In genomic region chr12:64120568-64120967, GRCh38 we compare ENCODE assay signal across 14 cellular contexts.
DNase-seq lines count a peak whose midpoint lies in the region; ATAC-seq, FAIRE-seq and TF ChIP-seq lines count a peak whose summit lies in the region.
"Had no signal": no experiment of that assay in that cellular context is flagged by ENCODE, and none has a peak within 500 bp of the region (broad histone marks: within the 10 kb centered on the region; RNA-seq: fewer than 3 reads in every experiment).

No MANE protein-coding gene starts in this region.

- no peak for ATAC-seq in GM21528 (IDR thresholded peaks at IDR 0.05; ENCODE audit: low FRiP score, unreplicated experiment)
- no peak for ATAC-seq in right lobe of liver
- ATAC-seq: T-cell had no signal

- H2AFZ ChIP-seq in keratinocyte (ENCODE audit: control insufficient read depth, low read length) = no peak overlapping the region

- no peak for TF ChIP-seq CTCF in RWPE1 (conservative IDR thresholded peaks at IDR 0.05; ENCODE audit: low read depth)
- no peak for TF ChIP-seq CTCF in keratinocyte (optimal IDR thresholded peaks at IDR 0.05 in 1 of 3, IDR thresholded peaks at IDR 0.05 in 1 of 3, conservative IDR thresholded peaks at IDR 0.05 in 1 of 3; ENCODE audit: extremely low read depth in 1 of 3, insufficient read depth in 2 of 3, low read length in 3 of 3)
- no peak for TF ChIP-seq CTCF in right lobe of liver (IDR thresholded peaks at IDR 0.05)

- no peak overlapping the region for H3K4me3 ChIP-seq in keratinocyte (ENCODE audit: control insufficient read depth in 2 of 3, extremely low read depth in 1 of 3, insufficient read depth in 2 of 3, low read depth in 1 of 3, low read length in 3 of 3)
- H3K4me3 ChIP-seq in right lobe of liver = no peak overlapping the region

- no peak overlapping the region for H3K9ac ChIP-seq in keratinocyte (ENCODE audit: control insufficient read depth, extremely low read depth, insufficient read depth, low read length)

- no peaks in the 10 kb centered on the region for H4K20me1 ChIP-seq in keratinocyte (ENCODE audit: control insufficient read depth, extremely low read depth, insufficient read depth, low read length)

- intact Hi-C loops in right lobe of liver (cut with DNase I) = no loop called here

- H3K4me2 ChIP-seq in keratinocyte (ENCODE audit: control insufficient read depth, extremely low read depth, insufficient read depth, low read depth, low read length) = peak overlapping the region; percentile 34

- no peak for TF ChIP-seq POLR2A in right lobe of liver (IDR thresholded peaks at IDR 0.05)

- dilution Hi-C loops in keratinocyte (cut with MboI; ENCODE audit: extremely low pct_ligation_motif_present, low sequenced_read_pairs) = no loop called here

- no peaks in the 10 kb centered on the region for H3K9me1 ChIP-seq in keratinocyte (ENCODE audit: control insufficient read depth, extremely low read depth, insufficient read depth, low read length)

- peak; percentile 73 for DNase-seq in ELR (ENCODE audit: low read depth)
- DNase-seq in M059J (ENCODE audit: low read depth) = peak; percentile 89
- DNase-seq in RWPE1 (ENCODE audit: low spot score) = peak; percentile 57
- DNase-seq in keratinocyte (ENCODE audit: low read depth, low spot score) = no peak
- no peak for DNase-seq in right lobe of liver
- DNase-seq in activated CD4-positive, alpha-beta T cell treated with anti-CD3 and anti-CD28 coated beads, Interleukin-2, amount 50 U/mL, for 48 hours = no peak
- DNase-seq: CD4-positive, alpha-beta T cell; DND-41; NCI-H1436 treated with DMSO at 0.1 percent for 48 hours; NCI-H82; RPMI8226; T-cell had no signal

- CTCF ChIA-PET in RWPE1 (lab: Yijun Ruan, JAX) = interaction anchor here (0.6 to 1.2 kb wide), 2 partner anchors 43 to 277 kb away, joined by 3 to 4 read pairs; no protein-coding TSS in a partner anchor

- POLR2A ChIA-PET in RWPE1 (lab: Yijun Ruan, JAX; ENCODE audit: low non-redundant PET) = no interaction called here

- H3K79me2 ChIP-seq in keratinocyte (ENCODE audit: control insufficient read depth, insufficient read depth, low read length) = no peaks in the 10 kb centered on the region

- FAIRE-seq in keratinocyte (lab: Jason Lieb, UNC) = peak; percentile 60
- FAIRE-seq: D721Med had no signal

- H3K27ac ChIP-seq in RWPE1 = no peak overlapping the region
- no peak overlapping the region for H3K27ac ChIP-seq in keratinocyte (ENCODE audit: control insufficient read depth, insufficient read depth, low read length)
- H3K27ac ChIP-seq in right lobe of liver = no peak overlapping the region

- peaks cover 10% of the 10 kb centered on the region for H3K4me1 ChIP-seq in keratinocyte (ENCODE audit: control insufficient read depth, extremely low read depth, insufficient read depth, low read length)
- H3K4me1 ChIP-seq in right lobe of liver = no peaks in the 10 kb centered on the region

- H3K36me3 ChIP-seq in keratinocyte (ENCODE audit: control insufficient read depth in 2 of 2, extremely low read depth in 1 of 2, insufficient read depth in 2 of 2, low read length in 2 of 2) (peaks cover 0 to 12% of the 10 kb centered on the region in 2 experiments), right lobe of liver (no peaks in the 10 kb centered on the region)

- H3K27me3 ChIP-seq in keratinocyte (ENCODE audit: control insufficient read depth, extremely low read depth, insufficient read depth, low read length) = no peaks in the 10 kb centered on the region
- no peaks in the 10 kb centered on the region for H3K27me3 ChIP-seq in right lobe of liver

- H3K9me3 ChIP-seq in keratinocyte (ENCODE audit: control insufficient read depth, low read depth, low read length) (no peaks in the 10 kb centered on the region), right lobe of liver (no peaks in the 10 kb centered on the region)

Comparison
In these comparisons a context has a peak if more than half of its experiments do, and no peak if none do; other contexts are left out.
1. DNase-seq: peak in ELR (single experiment), M059J (single experiment) and RWPE1 (single experiment); none in keratinocyte (single experiment), right lobe of liver (0 of 3) and activated CD4-positive, alpha-beta T cell treated with anti-CD3 and anti-CD28 coated beads, Interleukin-2, amount 50 U/mL, for 48 hours (0 of 2).